1 cellular context compared by ENCODE assay signal in genomic region chr5:29016067-29016466, GRCh38.
TF ChIP-seq lines count a peak whose summit lies in the region.

No MANE protein-coding gene starts in this region.

TF ChIP-seq in GM23338, 12 proteins besides CTCF, POLR2A, EP300 and RAD21 (continued from another document):
- no peak for TF ChIP-seq EZH2 (IDR thresholded peaks at IDR 0.05; ENCODE audit: low read depth, unreplicated experiment)
